In genomic region chr11:924406-925157, GRCh38 we compare ENCODE assay signal across 3 cellular contexts.
TF ChIP-seq lines count a peak whose summit lies in the region.

No MANE protein-coding gene starts in this region.

TF ChIP-seq in SK-N-SH, 30 proteins besides CTCF, POLR2A, EP300 and RAD21:
- no peak for TF ChIP-seq REST (IDR thresholded peaks at IDR 0.05; ENCODE audit: low read depth, low read length)
- TF ChIP-seq IRF3 (IDR thresholded peaks at IDR 0.05; ENCODE audit: low read depth, low read length): no peak
- TF ChIP-seq RCOR1 (IDR thresholded peaks at IDR 0.05; ENCODE audit: low read length): no peak
- no peak for TF ChIP-seq FOXJ3 (CRISPR knock-in tag; IDR thresholded peaks at IDR 0.05)
- TF ChIP-seq CHD2 (IDR thresholded peaks at IDR 0.05; ENCODE audit: low read length, partially characterized antibody): no peak
- TF ChIP-seq NRF1 (IDR thresholded peaks at IDR 0.05; ENCODE audit: low read depth, low read length): no peak
- TF ChIP-seq TCF12 (IDR thresholded peaks at IDR 0.05): no peak
- TF ChIP-seq USF2 (IDR thresholded peaks at IDR 0.05; ENCODE audit: borderline replicate concordance, low read depth, low read length): no peak
- no peak for TF ChIP-seq FOSL2 (IDR thresholded peaks at IDR 0.05; ENCODE audit: borderline replicate concordance, low read depth)
- no peak for TF ChIP-seq RFX5 (IDR thresholded peaks at IDR 0.05; ENCODE audit: low read length)

TF ChIP-seq in SK-N-SH treated with all-trans-retinoic acid at 6 μM for 48 hours, 23 proteins besides CTCF, POLR2A, EP300 and RAD21:
- TF ChIP-seq TSHZ2 (CRISPR knock-in tag; IDR thresholded peaks at IDR 0.05) (no peak), ZFP30 (CRISPR knock-in tag; IDR thresholded peaks at IDR 0.05) (no peak), ARNTL (CRISPR knock-in tag; IDR thresholded peaks at IDR 0.05; ENCODE audit: borderline replicate concordance, low read depth) (no peak), SNAI2 (CRISPR knock-in tag; IDR thresholded peaks at IDR 0.05) (no peak), GLIS3 (CRISPR knock-in tag; IDR thresholded peaks at IDR 0.05) (no peak)

TF ChIP-seq in H1, 55 proteins besides CTCF, POLR2A, EP300 and RAD21:
- TF ChIP-seq BCL11A (IDR thresholded peaks at IDR 0.05; ENCODE audit: low read depth in 2 of 2, low read length in 2 of 2): no peak
- no peak for TF ChIP-seq HDAC2 (IDR thresholded peaks at IDR 0.05; ENCODE audit: borderline replicate concordance in 1 of 2, low read depth in 2 of 2, low read length in 2 of 2)
- no peak for TF ChIP-seq TCF12 (IDR thresholded peaks at IDR 0.05; ENCODE audit: low read depth, low read length)
- no peak for TF ChIP-seq SUZ12 (IDR thresholded peaks at IDR 0.05; ENCODE audit: low read length)
- TF ChIP-seq RNF2 (IDR thresholded peaks at IDR 0.05; ENCODE audit: borderline replicate concordance, low read depth, low read length, missing control alignments, poor library complexity, severe bottlenecking): no peak
- TF ChIP-seq CBX8 (IDR thresholded peaks at IDR 0.05; ENCODE audit: borderline replicate concordance, low read depth, low read length): no peak
- TF ChIP-seq ZNF274 (IDR thresholded peaks at IDR 0.05; ENCODE audit: borderline replicate concordance, extremely low read depth, low read length): no peak
- TF ChIP-seq MAX (IDR thresholded peaks at IDR 0.05): no peak
- TF ChIP-seq CEBPB (IDR thresholded peaks at IDR 0.05; ENCODE audit: low read depth, low read length): no peak
- no peak for TF ChIP-seq CHD2 (IDR thresholded peaks at IDR 0.05; ENCODE audit: low read length)
- no peak for TF ChIP-seq CREB1 (IDR thresholded peaks at IDR 0.05)
- TF ChIP-seq RXRA (IDR thresholded peaks at IDR 0.05; ENCODE audit: insufficient read depth, low read depth, low read length): no peak
- TF ChIP-seq SIRT6 (IDR thresholded peaks at IDR 0.05; ENCODE audit: low read length): no peak
- TF ChIP-seq EGR1 (IDR thresholded peaks at IDR 0.05; ENCODE audit: borderline replicate concordance, low read depth, low read length): no peak
- no peak for TF ChIP-seq SP4 (IDR thresholded peaks at IDR 0.05; ENCODE audit: low read length)
TF ChIP-seq in H1: peak in this region for 0.
